ENCODE assay signal across 17 cellular contexts in the genomic region with DNA sequence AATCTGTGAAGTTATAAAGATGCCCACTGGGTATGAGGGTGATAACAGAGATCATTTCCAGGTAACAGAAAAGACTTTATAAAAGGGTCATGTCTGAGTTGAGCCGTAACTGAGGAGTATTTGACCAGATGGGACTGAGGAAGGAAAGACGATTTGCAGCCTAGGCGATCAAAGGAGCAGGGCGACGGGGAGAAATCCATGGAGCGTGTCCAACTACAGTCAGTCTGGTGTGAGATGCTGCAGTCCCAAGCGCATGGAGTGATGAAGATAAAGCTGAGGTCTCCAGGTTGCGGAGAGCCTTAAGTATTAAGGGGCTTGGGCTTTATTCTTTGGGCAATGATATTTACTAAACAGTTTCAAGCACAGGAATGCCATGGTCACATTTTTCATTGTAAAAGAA.
DNase-seq lines count a peak whose midpoint lies in the region; ATAC-seq, FAIRE-seq and TF ChIP-seq lines count a peak whose summit lies in the region.
"Had no signal": no experiment of that assay in that cellular context is flagged by ENCODE, and none has a peak within 500 bp of the region (broad histone marks: within the 10 kb centered on the region; RNA-seq: fewer than 3 reads in every experiment).

No MANE protein-coding gene starts in this region.

- H3K4me1 Mint-ChIP-seq in nephron progenitor cell = peaks cover 14% of the 10 kb centered on the region
- no peaks in the 10 kb centered on the region for H3K4me1 Mint-ChIP-seq in effector memory CD8-positive, alpha-beta T cell (ENCODE audit: low read depth in 2 of 2)
- H3K4me1 Mint-ChIP-seq: CD14-positive monocyte had no signal

- H3K36me3 Mint-ChIP-seq in nephron progenitor cell (ENCODE audit: low read depth) = peaks cover 26% of the 10 kb centered on the region
- H3K36me3 Mint-ChIP-seq in effector memory CD8-positive, alpha-beta T cell (ENCODE audit: insufficient read depth) = peaks cover 2% of the 10 kb centered on the region
- H3K36me3 Mint-ChIP-seq: CD14-positive monocyte had no signal

- no peak for FAIRE-seq in H54 (lab: Jason Lieb, UNC)
- FAIRE-seq: A204.1, GM19239, H1 had no signal

- ATAC-seq in GM18505 (IDR thresholded peaks at IDR 0.05; ENCODE audit: unreplicated experiment) (no peak), HG03196 (IDR thresholded peaks at IDR 0.05; ENCODE audit: unreplicated experiment) (no peak)
- no peak for ATAC-seq in effector memory CD8-positive, alpha-beta T cell (replicated peaks)

- peaks cover 8% of the 10 kb centered on the region for H3K27me3 Mint-ChIP-seq in nephron progenitor cell (ENCODE audit: low read depth, poor library complexity)
- H3K27me3 Mint-ChIP-seq in effector memory CD8-positive, alpha-beta T cell = no peaks in the 10 kb centered on the region
- H3K27me3 Mint-ChIP-seq: CD4-positive, alpha-beta memory T cell had no signal

- no peak overlapping the region for H3K27ac Mint-ChIP-seq in nephron progenitor cell
- no peak overlapping the region for H3K27ac Mint-ChIP-seq in effector memory CD8-positive, alpha-beta T cell

- no peak for TF ChIP-seq POLR2A in GM18505 (IDR thresholded peaks at IDR 0.05; ENCODE audit: borderline replicate concordance, extremely low read depth, insufficient read depth, insufficient read length)
- no peak for TF ChIP-seq POLR2A in H54 (IDR thresholded peaks at IDR 0.05; ENCODE audit: low read depth, low read length)

- DNase-seq in NCI-H524 (lab: John Stamatoyannopoulos, UW) (peak; percentile 42 to 70), SK-N-DZ (ENCODE audit: low spot score) (peak; percentile 58), nephron progenitor cell (peak; percentile 24), H54 (ENCODE audit: insufficient read length, low spot score) (no peak)
- DNase-seq in effector memory CD8-positive, alpha-beta T cell = no peak
- DNase-seq: ACHN; BE2C; CD4-positive, alpha-beta memory T cell; DMS153; DMS79; GF-D8 had no signal

- H3K9me3 Mint-ChIP-seq in nephron progenitor cell = peaks cover 33% of the 10 kb centered on the region
- peaks cover 7 to 8% of the 10 kb centered on the region in 2 donors for H3K9me3 Mint-ChIP-seq in effector memory CD8-positive, alpha-beta T cell

- no peak overlapping the region for H3K4me3 Mint-ChIP-seq in nephron progenitor cell
- H3K4me3 Mint-ChIP-seq in effector memory CD8-positive, alpha-beta T cell = no peak overlapping the region
- H3K4me3 Mint-ChIP-seq: CD14-positive monocyte; CD4-positive, alpha-beta memory T cell had no signal

- TF ChIP-seq CTCF in nephron progenitor cell (IDR thresholded peaks at IDR 0.05) = no peak

Comparison
In these comparisons a context has a peak if more than half of its experiments do, and no peak if none do; other contexts are left out.
1. DNase-seq: peak in NCI-H524 (2 of 2), SK-N-DZ (single experiment) and nephron progenitor cell (single experiment); none in effector memory CD8-positive, alpha-beta T cell (0 of 3) and H54 (single experiment).